7 cellular contexts compared by ENCODE assay signal in the genomic region with DNA sequence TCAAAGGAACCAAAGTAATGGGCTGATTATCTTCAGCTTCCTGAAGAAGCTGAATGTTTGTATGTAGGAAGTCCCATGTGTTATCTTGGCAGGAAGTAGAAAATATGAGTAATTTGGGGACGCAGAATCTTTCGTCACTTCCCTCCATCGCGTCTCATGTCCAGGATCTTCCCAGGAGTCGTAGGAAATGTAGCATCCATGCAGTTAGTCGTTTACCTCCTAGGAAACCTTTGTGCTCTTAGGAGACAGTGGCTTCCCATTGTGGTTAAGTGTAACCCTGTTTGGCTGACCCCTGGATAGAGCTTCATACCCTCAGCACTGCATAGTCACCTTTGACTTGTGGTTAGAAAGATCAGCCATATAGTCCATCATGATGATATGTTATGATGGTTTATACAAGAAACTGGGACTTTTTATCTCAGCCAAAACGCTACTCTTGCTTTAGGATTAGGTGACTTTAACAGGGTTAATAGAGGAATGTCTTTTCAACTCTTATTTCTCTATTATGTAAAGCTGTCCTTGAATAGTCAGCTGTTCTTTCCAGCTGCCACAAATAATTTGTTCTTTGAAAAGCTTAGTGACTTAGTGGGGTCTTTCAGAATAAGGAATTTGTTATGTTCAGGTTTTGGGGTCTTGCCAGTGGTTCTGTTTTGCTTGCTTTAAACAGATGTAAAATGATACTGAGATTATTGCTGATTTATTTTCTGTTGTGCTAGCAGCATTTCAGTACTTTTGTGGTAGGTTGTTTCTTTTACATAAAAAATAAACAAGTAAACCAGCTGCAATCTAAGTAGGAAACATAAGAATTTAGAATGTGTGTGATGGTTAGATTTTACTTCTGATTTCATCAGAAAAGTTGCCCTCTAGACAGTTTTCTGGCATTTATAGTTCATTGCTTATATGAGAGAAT.
DNase-seq lines count a peak whose midpoint lies in the region; ATAC-seq and TF ChIP-seq lines count a peak whose summit lies in the region.

No MANE protein-coding gene starts in this region.

- ATAC-seq in T-cell (replicated peaks in 1 of 4): peak; percentile 15 to 50 (median 46)
- no peak for ATAC-seq in HG03565 (IDR thresholded peaks at IDR 0.05; ENCODE audit: unreplicated experiment)

- H3K36me3 ChIP-seq in spleen: peaks cover 0 to 77% (median 5%) of the 10 kb centered on the region in 6 donors

- TF ChIP-seq POLR2A in GM19099 (IDR thresholded peaks at IDR 0.05; ENCODE audit: extremely low read depth, insufficient read length, low read depth) (peak; percentile 48), erythroblast (IDR thresholded peaks at IDR 0.05; ENCODE audit: low read length) (peak; percentile 43), spleen (IDR thresholded peaks at IDR 0.05) (no peak)

- no peaks in the 10 kb centered on the region for H3K9me3 ChIP-seq in spleen

- intact Hi-C loops in spleen (cut with DNase I; ENCODE audit: low total_unique reads): loop anchor here (10.0 kb wide), 1 partner anchor 78 kb away; no protein-coding TSS in a partner anchor

- DNase-seq in T-cell (peak in 5 of 34 experiments; percentile 18 to 35 (median 24)), erythroblast (lab: John Stamatoyannopoulos, UW) (peak in 1 of 2 experiments; percentile 27), spleen (no peak), COLO829 (ENCODE audit: low spot score) (no peak), GDM1 (lab: John Stamatoyannopoulos, UW) (no peak)

- no peaks in the 10 kb centered on the region for H3K9me3 Mint-ChIP-seq in T-cell

- CTCF ChIA-PET in T-cell (lab: Charles Lee): interaction anchor here in 1 of 2 donors (0.6 to 2.0 kb wide), 8 partner anchors 9 to 408 kb away, joined by 3 to 19 read pairs (median 4); no protein-coding TSS in a partner anchor

- H3K4me3 ChIP-seq in spleen: peak overlapping the region in 1 of 8 donors; percentile 42

- H3K27me3 Mint-ChIP-seq in T-cell: no peaks in the 10 kb centered on the region

- peaks cover 29% of the 10 kb centered on the region for H3K36me3 Mint-ChIP-seq in T-cell

- no peak for TF ChIP-seq CTCF in spleen (IDR thresholded peaks at IDR 0.05 in 8 of 11, conservative IDR thresholded peaks at IDR 0.05 in 3 of 11)

- no peaks in the 10 kb centered on the region for H3K27me3 ChIP-seq in spleen (replicated peaks in 1 of 7)

- POLR2A ChIA-PET in T-cell (lab: Charles Lee): interaction anchor here in 1 of 2 donors (0.6 to 2.3 kb wide), 9 partner anchors 11 to 121 kb away, joined by 3 to 42 read pairs (median 5); no protein-coding TSS in a partner anchor

- H3K4me3 Mint-ChIP-seq in T-cell: peak overlapping the region; percentile 67 to 80 (median 74)

- peak overlapping the region; percentile 89 to 98 for H3K27ac Mint-ChIP-seq in T-cell

- 13 to 24% (median 17%) methylated on average over 7 of the region's 7 CpGs for WGBS in spleen, 5 donors

- H3K4me1 ChIP-seq in spleen: peaks cover 42 to 99% (median 77%) of the 10 kb centered on the region in 6 donors

- peak overlapping the region; percentile 61 to 93 (median 90) for H3K27ac ChIP-seq in spleen

- H3K4me1 Mint-ChIP-seq in T-cell: peaks cover 74 to 86% (median 84%) of the 10 kb centered on the region in 3 donors

Comparison
In these comparisons a context has a peak if more than half of its experiments do, and no peak if none do; other contexts are left out.
1. POLR2A ChIP-seq: peak in GM19099 (single experiment) and erythroblast (single experiment); none in spleen (0 of 3).